1 cellular context compared by ENCODE assay signal in genomic region chr1:161733526-161733925, GRCh38.
A peak's percentile ranks its signal among the peaks of the same experiment; 100 is the strongest.
TF ChIP-seq lines count a peak whose summit lies in the region.

No MANE protein-coding gene starts in this region.

TF ChIP-seq in SK-N-SH, 30 proteins besides CTCF, POLR2A, EP300 and RAD21:
- TF ChIP-seq USF1 (IDR thresholded peaks at IDR 0.05; ENCODE audit: borderline replicate concordance, low read depth) (no peak), MAX (IDR thresholded peaks at IDR 0.05; ENCODE audit: low read depth) (no peak), SIN3A (IDR thresholded peaks at IDR 0.05; ENCODE audit: borderline replicate concordance, low read depth, low read length) (no peak), NFIC (IDR thresholded peaks at IDR 0.05; ENCODE audit: borderline replicate concordance) (0 out of 2 replicates have a peak, but pooled peaks have one; percentile 21), FOSL2 (IDR thresholded peaks at IDR 0.05; ENCODE audit: borderline replicate concordance, low read depth) (peak; percentile 48; the same call in 1 of the 2 replicates), GATA2 (CRISPR knock-in tag; IDR thresholded peaks at IDR 0.05) (no peak), JUND (IDR thresholded peaks at IDR 0.05) (peak; percentile 23; the same call in 1 of the 2 replicates), MEF2A (IDR thresholded peaks at IDR 0.05; ENCODE audit: borderline replicate concordance, low read depth) (no peak), NRF1 (IDR thresholded peaks at IDR 0.05; ENCODE audit: low read depth, low read length) (no peak), RFX5 (IDR thresholded peaks at IDR 0.05; ENCODE audit: low read length) (no peak), YY1 (IDR thresholded peaks at IDR 0.05; ENCODE audit: low read depth) (no peak), ELF1 (IDR thresholded peaks at IDR 0.05) (no peak), TCF12 (IDR thresholded peaks at IDR 0.05) (peak; percentile 29; the same call in 1 of the 2 replicates), FOXM1 (IDR thresholded peaks at IDR 0.05; ENCODE audit: low read depth) (no peak), TEAD4 (IDR thresholded peaks at IDR 0.05; ENCODE audit: borderline replicate concordance, insufficient read depth) (no peak), FOXJ3 (CRISPR knock-in tag; IDR thresholded peaks at IDR 0.05) (no peak), IRF3 (IDR thresholded peaks at IDR 0.05; ENCODE audit: low read depth, low read length) (no peak), RXRA (IDR thresholded peaks at IDR 0.05; ENCODE audit: borderline replicate concordance, low read depth) (no peak)
- TF ChIP-seq, protein P1, sequence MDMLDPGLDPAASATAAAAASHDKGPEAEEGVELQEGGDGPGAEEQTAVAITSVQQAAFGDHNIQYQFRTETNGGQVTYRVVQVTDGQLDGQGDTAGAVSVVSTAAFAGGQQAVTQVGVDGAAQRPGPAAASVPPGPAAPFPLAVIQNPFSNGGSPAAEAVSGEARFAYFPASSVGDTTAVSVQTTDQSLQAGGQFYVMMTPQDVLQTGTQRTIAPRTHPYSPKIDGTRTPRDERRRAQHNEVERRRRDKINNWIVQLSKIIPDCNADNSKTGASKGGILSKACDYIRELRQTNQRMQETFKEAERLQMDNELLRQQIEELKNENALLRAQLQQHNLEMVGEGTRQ (IDR thresholded peaks at IDR 0.05; ENCODE audit: borderline replicate concordance, low read depth, low read length), result no peak
- TF ChIP-seq, protein P2, sequence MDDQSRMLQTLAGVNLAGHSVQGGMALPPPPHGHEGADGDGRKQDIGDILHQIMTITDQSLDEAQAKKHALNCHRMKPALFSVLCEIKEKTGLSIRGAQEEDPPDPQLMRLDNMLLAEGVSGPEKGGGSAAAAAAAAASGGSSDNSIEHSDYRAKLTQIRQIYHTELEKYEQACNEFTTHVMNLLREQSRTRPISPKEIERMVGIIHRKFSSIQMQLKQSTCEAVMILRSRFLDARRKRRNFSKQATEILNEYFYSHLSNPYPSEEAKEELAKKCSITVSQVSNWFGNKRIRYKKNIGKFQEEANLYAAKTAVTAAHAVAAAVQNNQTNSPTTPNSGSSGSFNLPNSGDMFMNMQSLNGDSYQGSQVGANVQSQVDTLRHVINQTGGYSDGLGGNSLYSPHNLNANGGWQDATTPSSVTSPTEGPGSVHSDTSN (IDR thresholded peaks at IDR 0.05), result no peak
- TF ChIP-seq, protein P3, sequence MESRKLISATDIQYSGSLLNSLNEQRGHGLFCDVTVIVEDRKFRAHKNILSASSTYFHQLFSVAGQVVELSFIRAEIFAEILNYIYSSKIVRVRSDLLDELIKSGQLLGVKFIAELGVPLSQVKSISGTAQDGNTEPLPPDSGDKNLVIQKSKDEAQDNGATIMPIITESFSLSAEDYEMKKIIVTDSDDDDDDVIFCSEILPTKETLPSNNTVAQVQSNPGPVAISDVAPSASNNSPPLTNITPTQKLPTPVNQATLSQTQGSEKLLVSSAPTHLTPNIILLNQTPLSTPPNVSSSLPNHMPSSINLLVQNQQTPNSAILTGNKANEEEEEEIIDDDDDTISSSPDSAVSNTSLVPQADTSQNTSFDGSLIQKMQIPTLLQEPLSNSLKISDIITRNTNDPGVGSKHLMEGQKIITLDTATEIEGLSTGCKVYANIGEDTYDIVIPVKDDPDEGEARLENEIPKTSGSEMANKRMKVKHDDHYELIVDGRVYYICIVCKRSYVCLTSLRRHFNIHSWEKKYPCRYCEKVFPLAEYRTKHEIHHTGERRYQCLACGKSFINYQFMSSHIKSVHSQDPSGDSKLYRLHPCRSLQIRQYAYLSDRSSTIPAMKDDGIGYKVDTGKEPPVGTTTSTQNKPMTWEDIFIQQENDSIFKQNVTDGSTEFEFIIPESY (IDR thresholded peaks at IDR 0.05; ENCODE audit: borderline replicate concordance, low read depth), result no peak
